In the genomic region with DNA sequence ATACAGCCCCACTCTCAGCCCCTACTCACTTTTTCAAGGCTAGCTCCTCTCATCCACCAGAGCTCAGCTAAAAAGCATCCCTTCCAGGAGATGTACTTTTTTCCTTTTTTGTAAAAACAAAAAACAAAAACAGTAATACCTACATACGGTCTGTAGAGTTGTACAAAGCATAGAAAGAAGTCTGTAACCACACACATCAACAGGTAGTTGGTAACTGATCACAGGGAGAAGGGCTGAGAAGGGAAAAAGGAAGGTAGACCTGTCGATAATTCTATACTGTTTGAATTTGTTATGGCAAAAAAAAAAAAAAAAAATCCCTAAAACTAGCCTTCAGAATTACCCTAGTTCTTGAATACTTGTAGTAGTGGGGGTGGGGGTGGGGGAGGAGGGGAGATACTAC, we compare ENCODE assay signal across 8 cellular contexts. TPM values are rescaled to one million over a fixed set of nuclear protein-coding genes. Genes with fewer than 3 reads are reported as not detected.
A peak's percentile ranks its signal among the peaks of the same experiment; 100 is the strongest.
DNase-seq lines count a peak whose midpoint lies in the region; ATAC-seq and TF ChIP-seq lines count a peak whose summit lies in the region.

No MANE protein-coding gene starts in this region.

- POLR2A ChIA-PET in naive thymus-derived CD8-positive, alpha-beta T cell (lab: Charles Lee): interaction anchor here (0.5 to 3.3 kb wide), 18 partner anchors 11 to 272 kb away, joined by 3 to 127 read pairs (median 7); partner anchors contain the start of genes GGA3, GRB2, MIF4GD and MRPS7

- DNase-seq in AG10803 (ENCODE audit: low read depth) (no peak), activated gamma-delta T cell treated with Interleukin-2 at 50 U/mL for 16 hours (no peak)
- DNase-seq in Jurkat, Clone E6-1 (ENCODE audit: low read depth, low spot score): no peak
- DNase-seq in central memory CD8-positive, alpha-beta T cell (ENCODE audit: low spot score in 2 of 2): no peak
- no peak for DNase-seq in naive thymus-derived CD8-positive, alpha-beta T cell

- no peak for TF ChIP-seq CTCF in AG10803 (conservative IDR thresholded peaks at IDR 0.05; ENCODE audit: low read length)

- H3K4me1 Mint-ChIP-seq in central memory CD8-positive, alpha-beta T cell: peaks cover 8% of the 10 kb centered on the region
- peaks cover 10 to 22% (median 19%) of the 10 kb centered on the region in 4 donors for H3K4me1 Mint-ChIP-seq in naive thymus-derived CD8-positive, alpha-beta T cell

- H3K4me3 Mint-ChIP-seq in central memory CD8-positive, alpha-beta T cell: peak overlapping the region; percentile 94
- H3K4me3 Mint-ChIP-seq in naive thymus-derived CD8-positive, alpha-beta T cell: peak overlapping the region; percentile 95 to 100 (median 100)

- no peaks in the 10 kb centered on the region for H3K27me3 Mint-ChIP-seq in central memory CD8-positive, alpha-beta T cell
- H3K27me3 Mint-ChIP-seq in naive thymus-derived CD8-positive, alpha-beta T cell: no peaks in the 10 kb centered on the region

- H3K9me3 Mint-ChIP-seq in central memory CD8-positive, alpha-beta T cell: no peaks in the 10 kb centered on the region
- no peaks in the 10 kb centered on the region for H3K9me3 Mint-ChIP-seq in naive thymus-derived CD8-positive, alpha-beta T cell

- peaks cover 13% of the 10 kb centered on the region for H3K36me3 Mint-ChIP-seq in central memory CD8-positive, alpha-beta T cell (ENCODE audit: insufficient read depth)
- peaks cover 0 to 9% (median 3%) of the 10 kb centered on the region in 3 donors for H3K36me3 Mint-ChIP-seq in naive thymus-derived CD8-positive, alpha-beta T cell

- peak overlapping the region; percentile 99 for H3K27ac Mint-ChIP-seq in central memory CD8-positive, alpha-beta T cell (ENCODE audit: low read depth)
- peak overlapping the region; percentile 73 to 100 (median 100) for H3K27ac Mint-ChIP-seq in naive thymus-derived CD8-positive, alpha-beta T cell

- no peak for ATAC-seq in central memory CD8-positive, alpha-beta T cell (replicated peaks; ENCODE audit: extremely low read depth, poor library complexity, severe bottlenecking)
- ATAC-seq in naive thymus-derived CD8-positive, alpha-beta T cell: no peak
- no peak for ATAC-seq in activated CD4-positive, CD25-positive, alpha-beta regulatory T cell treated with anti-CD3 and anti-CD28 coated beads, Interleukin-2, amount 50 U/mL, for 24 hours
- ATAC-seq in HG03045 (IDR thresholded peaks at IDR 0.05; ENCODE audit: unreplicated experiment): no peak
- no peak for ATAC-seq in HG02588 (IDR thresholded peaks at IDR 0.05; ENCODE audit: unreplicated experiment)

- H3K4me3 ChIP-seq in AG10803 (ENCODE audit: low read length): peak overlapping the region; percentile 93
- peak overlapping the region; percentile 93 for H3K4me3 ChIP-seq in Jurkat, Clone E6-1 (ENCODE audit: low read length)

RNA-seq across cellular contexts. Expression of gene SLC25A19, which starts 0.9 kb away (rescaled TPM):
- polyA plus RNA-seq in Jurkat, Clone E6-1 (2012; ENCODE audit: insufficient read depth, insufficient read length): 68.9 TPM
- 10 to 100 TPM; 20.5 to 22.5 TPM for total RNA-seq in naive thymus-derived CD8-positive, alpha-beta T cell
- 10 to 100 TPM; 11.2 to 15.4 (median 13.3) TPM for polyA plus RNA-seq in naive thymus-derived CD8-positive, alpha-beta T cell

RNA-seq across cellular contexts. Expression of gene MIF4GD, which starts 17.3 kb away (rescaled TPM):
- 75.8 TPM for polyA plus RNA-seq in Jurkat, Clone E6-1 (2012; ENCODE audit: insufficient read depth, insufficient read length)
- total RNA-seq in naive thymus-derived CD8-positive, alpha-beta T cell: 10 to 100 TPM; 37.3 to 39.4 TPM
- polyA plus RNA-seq in naive thymus-derived CD8-positive, alpha-beta T cell: 10 to 100 TPM; 76.2 to 96.6 (median 90.5) TPM

RNA-seq across cellular contexts. Expression of gene MRPS7, which starts 26.7 kb away (rescaled TPM):
- polyA plus RNA-seq in Jurkat, Clone E6-1 (2012; ENCODE audit: insufficient read depth, insufficient read length): 157 TPM
- 10 to 100 TPM; 40.5 to 41.1 TPM for total RNA-seq in naive thymus-derived CD8-positive, alpha-beta T cell
- 100 to 1,000 TPM; 113 to 132 (median 122) TPM for polyA plus RNA-seq in naive thymus-derived CD8-positive, alpha-beta T cell

RNA-seq across cellular contexts. Expression of gene GGA3, which starts 27.0 kb away (rescaled TPM):
- 50.1 TPM for polyA plus RNA-seq in Jurkat, Clone E6-1 (2012; ENCODE audit: insufficient read depth, insufficient read length)
- total RNA-seq in naive thymus-derived CD8-positive, alpha-beta T cell: 100 to 1,000 TPM; 105 to 107 TPM
- polyA plus RNA-seq in naive thymus-derived CD8-positive, alpha-beta T cell: 10 to 100 TPM in 2 of 3 donors, 1 to 10 TPM in 1; 6.2 to 20.1 (median 14.7) TPM
